ENCODE assay signal across 26 cellular contexts in genomic region chr17:50303051-50303450, GRCh38. TPM values are rescaled to one million over a fixed set of nuclear protein-coding genes. Genes with fewer than 3 reads are reported as not detected.
"Had no signal": no experiment of that assay in that cellular context is flagged by ENCODE, and none has a peak within 500 bp of the region (broad histone marks: within the 10 kb centered on the region; RNA-seq: fewer than 3 reads in every experiment).

No MANE protein-coding gene starts in this region.

- H3K36me3 ChIP-seq: breast epithelium had no signal

- H3K9me3 ChIP-seq: breast epithelium had no signal

- DNase-seq: activated CD4-positive, CD25-positive, alpha-beta regulatory T cell; activated CD8-positive, alpha-beta memory T cell treated with anti-CD3 and anti-CD28 coated beads, Interleukin-2, amount 50 U/mL, for 4 hours; activated CD8-positive, alpha-beta T cell treated with anti-CD3 and anti-CD28 coated beads for 36 hours; activated effector memory CD4-positive, alpha-beta T cell treated with Interleukin-2 at 50 U/mL for 16 hours; activated naive CD4-positive, alpha-beta T cell; activated T-cell treated with anti-CD3 and anti-CD28 coated beads, Interleukin-2, amount 50 U/mL, for 72 hours; aorta; caudate nucleus; Kasumi-1; KBM-7; NCI-H1048; NCI-H1694; NCI-H2029; NCI-H2107; NCI-H446 treated with DMSO at 0.1 percent for 48 hours; NCI-H524 treated with DMSO at 0.1 percent for 48 hours; NCI-H774; OCI-M1; RPMI8226; T-cell had no signal

- H3K36me3 Mint-ChIP-seq: activated naive CD4-positive, alpha-beta T cell treated with anti-CD3 and anti-CD28 coated beads, Interleukin-2, amount 50 U/mL, for 24 hours; T-cell had no signal

- H3K4me3 Mint-ChIP-seq: activated CD8-positive, alpha-beta T cell treated with anti-CD3 and anti-CD28 coated beads for 36 hours; activated naive CD4-positive, alpha-beta T cell treated with anti-CD3 and anti-CD28 coated beads, Interleukin-2, amount 50 U/mL, for 24 hours; T-cell had no signal

- ATAC-seq: activated CD8-positive, alpha-beta T cell treated with anti-CD3 and anti-CD28 coated beads for 36 hours; activated T-cell treated with anti-CD3 and anti-CD28 coated beads, Interleukin-2, amount 50 U/mL, for 72 hours; Panc1; Right ventricle myocardium inferior; T-cell had no signal

- H3K27me3 ChIP-seq: breast epithelium had no signal

- H3K9me3 Mint-ChIP-seq: activated CD8-positive, alpha-beta T cell treated with anti-CD3 and anti-CD28 coated beads for 36 hours; activated naive CD4-positive, alpha-beta T cell treated with anti-CD3 and anti-CD28 coated beads, Interleukin-2, amount 50 U/mL, for 24 hours; activated T-cell treated with anti-CD3 and anti-CD28 coated beads, Interleukin-2, amount 50 U/mL, for 72 hours; T-cell had no signal

- H3K27ac Mint-ChIP-seq: activated CD8-positive, alpha-beta T cell treated with anti-CD3 and anti-CD28 coated beads for 36 hours; activated naive CD4-positive, alpha-beta T cell treated with anti-CD3 and anti-CD28 coated beads, Interleukin-2, amount 50 U/mL, for 24 hours; activated T-cell treated with anti-CD3 and anti-CD28 coated beads, Interleukin-2, amount 50 U/mL, for 72 hours; T-cell had no signal

- H3K27ac ChIP-seq: breast epithelium, SK-N-MC, VCaP had no signal

- H3K4me1 Mint-ChIP-seq: activated naive CD4-positive, alpha-beta T cell treated with anti-CD3 and anti-CD28 coated beads, Interleukin-2, amount 50 U/mL, for 24 hours; T-cell had no signal

- H3K4me3 ChIP-seq: breast epithelium, SK-N-MC had no signal

- H3K4me1 ChIP-seq: breast epithelium had no signal

RNA-seq across cellular contexts. Expression of gene TMEM92, which starts 28.8 kb away (rescaled TPM):
- total RNA-seq: activated CD8-positive, alpha-beta T cell treated with anti-CD3 and anti-CD28 coated beads for 36 hours; Right ventricle myocardium inferior; T-cell had no signal
